Comparison of ENCODE assay signal across 23 cellular contexts in genomic region chr13:39365879-39366278, GRCh38.
"Had no signal": no experiment of that assay in that cellular context is flagged by ENCODE, and none has a peak within 500 bp of the region (broad histone marks: within the 10 kb centered on the region; RNA-seq: fewer than 3 reads in every experiment).

No MANE protein-coding gene starts in this region.

- H2AFZ ChIP-seq: parathyroid adenoma had no signal

- H3K79me2 ChIP-seq: parathyroid adenoma had no signal

- H3K9me3 Mint-ChIP-seq: activated CD4-positive, alpha-beta memory T cell treated with anti-CD3 and anti-CD28 coated beads for 36 hours; activated CD4-positive, alpha-beta T cell treated with anti-CD3 and anti-CD28 coated beads, Interleukin-2, amount 10 ng/mL, durations not matched to agents 24 days and 14 days; activated naive CD4-positive, alpha-beta T cell treated with anti-CD3 and anti-CD28 coated beads for 36 hours; activated naive CD8-positive, alpha-beta T cell treated with anti-CD3 and anti-CD28 coated beads for 36 hours; activated T-helper 1 cell treated with anti-CD3 and anti-CD28 coated beads, Interleukin-12 subunit alpha, Interleukin-12 subunit beta, Interleukin-2, Interleukin-4 antibody, amounts not matched to agents 30 ng/mL and 10 ng/mL and 1 ng/mL, durations not matched to agents 14 hours and 24 hours and 36 hours had no signal

- H3K4me3 ChIP-seq: adrenal gland, esophagus squamous epithelium, gastroesophageal sphincter, psoas muscle, spleen had no signal

- H3K9ac ChIP-seq: parathyroid adenoma had no signal

- H3K27ac ChIP-seq: adrenal gland, epithelial cell of prostate, esophagus squamous epithelium, parathyroid adenoma, psoas muscle, spleen had no signal

- DNase-seq: activated CD4-positive, alpha-beta memory T cell treated with anti-CD3 and anti-CD28 coated beads for 36 hours; activated CD4-positive, alpha-beta T cell treated with anti-CD3 and anti-CD28 coated beads, Interleukin-2, amount 10 ng/mL, durations not matched to agents 24 days and 14 days; activated CD4-positive, CD25-positive, alpha-beta regulatory T cell treated with anti-CD3 and anti-CD28 coated beads, Interleukin-2, amount 50 U/mL, for 72 hours; activated CD8-positive, alpha-beta memory T cell treated with anti-CD3 and anti-CD28 coated beads, Interleukin-2, amount 50 U/mL, for 4 hours; activated effector memory CD4-positive, alpha-beta T cell treated with anti-CD3 and anti-CD28 coated beads, Interleukin-2, amount 50 U/mL, for 16 hours; activated naive CD4-positive, alpha-beta T cell treated with anti-CD3 and anti-CD28 coated beads for 36 hours; activated naive CD8-positive, alpha-beta T cell treated with anti-CD3 and anti-CD28 coated beads for 36 hours; activated T-cell treated with anti-CD3 and anti-CD28 coated beads, Interleukin-2, amount 50 U/mL, for 1 hour; central memory CD4-positive, alpha-beta T cell; effector CD4-positive, alpha-beta T cell; esophagus squamous epithelium; hippocampal formation; left cardiac atrium; left ventricle myocardium superior; psoas muscle; spleen; stimulated activated CD4-positive, alpha-beta T cell treated with anti-CD3 and anti-CD28 coated beads, Interleukin-2, amount 100 ng/mL, for 48 hours; stimulated activated naive CD4-positive, alpha-beta T cell treated with Interleukin-2 at 50 U/mL for 16 hours had no signal

- H3K27ac Mint-ChIP-seq: activated CD4-positive, alpha-beta memory T cell treated with anti-CD3 and anti-CD28 coated beads for 36 hours; activated CD4-positive, alpha-beta T cell treated with anti-CD3 and anti-CD28 coated beads, Interleukin-2, amount 10 ng/mL, durations not matched to agents 24 days and 14 days; activated naive CD4-positive, alpha-beta T cell treated with anti-CD3 and anti-CD28 coated beads for 36 hours; activated naive CD8-positive, alpha-beta T cell treated with anti-CD3 and anti-CD28 coated beads for 36 hours; activated T-helper 1 cell treated with anti-CD3 and anti-CD28 coated beads, Interleukin-12 subunit alpha, Interleukin-12 subunit beta, Interleukin-2, Interleukin-4 antibody, amounts not matched to agents 30 ng/mL and 10 ng/mL and 1 ng/mL, durations not matched to agents 14 hours and 24 hours and 36 hours had no signal

- H3K36me3 Mint-ChIP-seq: activated CD4-positive, alpha-beta memory T cell treated with anti-CD3 and anti-CD28 coated beads for 36 hours; activated naive CD8-positive, alpha-beta T cell treated with anti-CD3 and anti-CD28 coated beads for 36 hours had no signal

- H3K4me1 ChIP-seq: adrenal gland, parathyroid adenoma, spleen had no signal

- H3K4me3 Mint-ChIP-seq: activated CD4-positive, alpha-beta memory T cell treated with anti-CD3 and anti-CD28 coated beads for 36 hours; activated CD4-positive, alpha-beta T cell treated with anti-CD3 and anti-CD28 coated beads, Interleukin-2, amount 10 ng/mL, durations not matched to agents 24 days and 14 days; activated naive CD4-positive, alpha-beta T cell treated with anti-CD3 and anti-CD28 coated beads for 36 hours; activated naive CD8-positive, alpha-beta T cell treated with anti-CD3 and anti-CD28 coated beads for 36 hours; activated T-helper 1 cell treated with anti-CD3 and anti-CD28 coated beads, Interleukin-12 subunit alpha, Interleukin-12 subunit beta, Interleukin-2, Interleukin-4 antibody, amounts not matched to agents 30 ng/mL and 10 ng/mL and 1 ng/mL, durations not matched to agents 14 hours and 24 hours and 36 hours had no signal

- H3K9me3 ChIP-seq: adrenal gland, esophagus squamous epithelium, gastroesophageal sphincter, psoas muscle, spleen had no signal

- H3K4me1 Mint-ChIP-seq: activated CD4-positive, alpha-beta T cell treated with anti-CD3 and anti-CD28 coated beads, Interleukin-2, amount 10 ng/mL, durations not matched to agents 24 days and 14 days; activated naive CD8-positive, alpha-beta T cell treated with anti-CD3 and anti-CD28 coated beads for 36 hours had no signal

- H3K27me3 Mint-ChIP-seq: activated CD4-positive, alpha-beta memory T cell treated with anti-CD3 and anti-CD28 coated beads for 36 hours; activated CD4-positive, alpha-beta T cell treated with anti-CD3 and anti-CD28 coated beads, Interleukin-2, amount 10 ng/mL, durations not matched to agents 24 days and 14 days had no signal

- H3K36me3 ChIP-seq: adrenal gland, esophagus squamous epithelium, gastroesophageal sphincter, spleen had no signal

- H3K27me3 ChIP-seq: adrenal gland, esophagus squamous epithelium, gastroesophageal sphincter, spleen had no signal
